22 cellular contexts compared by ENCODE assay signal in the genomic region with DNA sequence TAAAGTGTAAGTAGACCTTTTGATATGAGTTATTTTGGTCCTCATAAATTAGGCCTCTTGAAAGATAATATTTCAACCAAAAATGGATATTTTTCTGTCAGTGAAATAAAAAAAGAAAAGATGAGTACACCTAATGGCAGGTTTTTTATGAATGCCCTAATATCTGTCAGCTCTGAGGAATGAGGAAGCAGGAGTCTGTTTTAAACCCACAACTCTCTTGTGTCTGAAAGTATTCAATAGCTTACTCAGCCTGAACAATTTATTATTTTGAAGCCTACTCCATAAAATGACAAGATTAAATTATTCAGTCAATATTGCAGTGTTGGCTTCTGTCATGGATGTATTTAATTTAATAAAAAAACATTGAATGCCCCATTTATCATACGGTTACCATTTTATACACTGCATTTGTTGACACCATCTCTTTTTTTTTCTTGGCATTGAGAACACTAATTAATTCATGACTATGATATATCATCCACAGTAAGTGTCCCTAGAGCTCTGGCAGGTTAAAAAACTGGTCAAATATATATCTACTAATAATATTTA.
"Had no signal": no experiment of that assay in that cellular context is flagged by ENCODE, and none has a peak within 500 bp of the region (broad histone marks: within the 10 kb centered on the region; RNA-seq: fewer than 3 reads in every experiment).

No MANE protein-coding gene starts in this region.

- H3K36me3 ChIP-seq: Peyer's patch, SJCRH30 had no signal

- H3K27me3 ChIP-seq: Peyer's patch, SJCRH30 had no signal

- H3K9me3 ChIP-seq: SJCRH30 had no signal

- ATAC-seq: activated CD8-positive, alpha-beta memory T cell treated with anti-CD3 and anti-CD28 coated beads, Interleukin-2, amount 10 ng/mL, durations not matched to agents 7 days and 5 days; T-helper 17 cell had no signal

- DNase-seq: activated B cell treated with CpG ODN at 0.5 μM for 24 hours; activated CD4-positive, alpha-beta T cell treated with anti-CD3 and anti-CD28 coated beads for 1 hour; activated CD4-positive, alpha-beta T cell treated with anti-CD3 and anti-CD28 coated beads, Interleukin-2, amount 10 ng/mL, durations not matched to agents 24 days and 14 days; activated CD4-positive, alpha-beta T cell treated with anti-CD3 and anti-CD28 coated beads, Interleukin-2, amount 50 U/mL, for 48 hours; activated CD8-positive, alpha-beta memory T cell treated with anti-CD3 and anti-CD28 coated beads, Interleukin-2, amount 10 ng/mL, durations not matched to agents 7 days and 5 days; activated effector memory CD4-positive, alpha-beta T cell treated with Interleukin-2 at 50 U/mL for 16 hours; activated naive CD4-positive, alpha-beta T cell; activated T-cell treated with anti-CD3 and anti-CD28 coated beads, Interleukin-2, amount 50 U/mL, for 24 hours; aorta; KG1; NCI-H1092; NCI-H2029; NCI-H510A treated with DMSO at 0.1 percent for 48 hours; NCI-H69; NK-92 treated with Interleukin-12 subunit alpha and Interleukin-12 subunit beta, amount 100 ng/mL, for 24 hours; OCI-M1; Peyer's patch; Right ventricle myocardium superior; SJCRH30; T-helper 17 cell; T-helper 9 cell had no signal

- H3K4me3 ChIP-seq: Peyer's patch, SJCRH30 had no signal

- H3K27ac ChIP-seq: Peyer's patch, RWPE1, SJCRH30 had no signal

- H3K4me1 ChIP-seq: Peyer's patch, SJCRH30 had no signal
